Comparison of ENCODE assay signal across 8 cellular contexts in genomic region chr2:235263205-235264120, GRCh38.
DNase-seq lines count a peak whose midpoint lies in the region; ATAC-seq and TF ChIP-seq lines count a peak whose summit lies in the region.

No MANE protein-coding gene starts in this region.

- H3K4me3 ChIP-seq in esophagus squamous epithelium = peak overlapping the region in 1 of 4 donors; percentile 21

- peaks cover 30% of the 10 kb centered on the region for H3K4me1 Mint-ChIP-seq in brain

- H3K27ac ChIP-seq in esophagus squamous epithelium = peak overlapping the region in 2 of 4 donors; percentile 13 to 59

- ATAC-seq in HG02870 (IDR thresholded peaks at IDR 0.05; ENCODE audit: unreplicated experiment) (no peak), GM19455 (IDR thresholded peaks at IDR 0.05; ENCODE audit: unreplicated experiment) (no peak)

- no peaks in the 10 kb centered on the region for H3K36me3 ChIP-seq in esophagus squamous epithelium

- no peak for TF ChIP-seq POLR2A in esophagus squamous epithelium (IDR thresholded peaks at IDR 0.05)

- TF ChIP-seq CTCF in brain (conservative IDR thresholded peaks at IDR 0.05) (no peak), esophagus squamous epithelium (IDR thresholded peaks at IDR 0.05) (no peak)

- 28 to 30% methylated on average over 28 of the region's 28 CpGs for WGBS in esophagus squamous epithelium, 2 donors

- peaks cover 0 to 9% (median 0%) of the 10 kb centered on the region in 3 donors for H3K4me1 ChIP-seq in esophagus squamous epithelium

- DNase-seq in HT1080 (ENCODE audit: low read depth) (peak; percentile 87), iris pigment epithelial cell (ENCODE audit: low read depth) (peak; percentile 97), smooth muscle cell of the brain vasculature (ENCODE audit: low read depth, low spot score) (peak; percentile 78), NCI-H1092 treated with DMSO at 0.1 percent for 48 hours (lab: John Stamatoyannopoulos, UW) (no peak), esophagus squamous epithelium (lab: John Stamatoyannopoulos, UW) (no peak)

- H3K36me3 Mint-ChIP-seq in brain = no peaks in the 10 kb centered on the region

- H3K27me3 ChIP-seq in esophagus squamous epithelium = peaks cover 0 to 34% (median 0%) of the 10 kb centered on the region in 4 donors

- peaks cover 7% of the 10 kb centered on the region for H3K27me3 Mint-ChIP-seq in brain

- no peaks in the 10 kb centered on the region for H3K9me3 ChIP-seq in esophagus squamous epithelium

- peaks cover 0 to 2% (median 0%) of the 10 kb centered on the region in 5 experiments for H3K9me3 Mint-ChIP-seq in brain

- intact Hi-C loops in esophagus squamous epithelium (cut with DNase I) = no loop called here

- peak overlapping the region in 4 of 5 experiments; percentile 28 to 95 (median 83) for H3K27ac Mint-ChIP-seq in brain

- peak overlapping the region in 4 of 5 experiments; percentile 28 to 50 (median 33) for H3K4me3 Mint-ChIP-seq in brain

Comparison
In these comparisons a context has a peak if more than half of its experiments do, and no peak if none do; other contexts are left out.
1. DNase-seq: peak in HT1080 (single experiment), iris pigment epithelial cell (single experiment) and smooth muscle cell of the brain vasculature (single experiment); none in NCI-H1092 treated with DMSO at 0.1 percent for 48 hours (single experiment) and esophagus squamous epithelium (single experiment).